Comparison of ENCODE assay signal across 8 cellular contexts in genomic region chr3:101574388-101575156, GRCh38. TPM values are rescaled to one million over a fixed set of nuclear protein-coding genes. Genes with fewer than 3 reads are reported as not detected.
DNase-seq lines count a peak whose midpoint lies in the region; ATAC-seq and TF ChIP-seq lines count a peak whose summit lies in the region.

No MANE protein-coding gene starts in this region.

- TF ChIP-seq POLR2A in sigmoid colon (IDR thresholded peaks at IDR 0.05): no peak

- H3K36me3 ChIP-seq in OCI-LY7 (ENCODE audit: insufficient read depth, low read length): peaks cover 33% of the 10 kb centered on the region
- peaks cover 0 to 8% (median 3%) of the 10 kb centered on the region in 4 donors for H3K36me3 ChIP-seq in sigmoid colon

- peak overlapping the region; percentile 83; the same call in 1 of the 2 replicates for H2AFZ ChIP-seq in OCI-LY7 (ENCODE audit: low read length)

- H3K79me2 ChIP-seq in OCI-LY7 (ENCODE audit: insufficient read depth, low read depth, low read length): peaks cover 53% of the 10 kb centered on the region

- WGBS in sigmoid colon, 2 donors: 0 to 1% methylated on average over 42 of the region's 42 CpGs

- POLR2A ChIA-PET in OCI-LY7 (lab: Charles Lee): interaction anchor here (0.6 to 3.2 kb wide), 13 partner anchors 11 to 111 kb away, joined by 3 to 26 read pairs (median 4); partner anchors contain the start of genes SENP7 and TRMT10C

- no peak for TF ChIP-seq CTCF in OCI-LY7 (conservative IDR thresholded peaks at IDR 0.05; ENCODE audit: low read length)
- TF ChIP-seq CTCF in sigmoid colon (IDR thresholded peaks at IDR 0.05): no peak

- intact Hi-C loops in OCI-LY7 (cut with micrococcal nuclease; ENCODE audit: unreplicated experiment) (loop anchor here (1.0 to 10.0 kb wide), 2 partner anchors 102 to 650 kb away; no protein-coding TSS in a partner anchor), sigmoid colon (cut with DNase I) (loop anchor here (1.0 to 5.0 kb wide), 3 partner anchors 61 to 203 kb away; partner anchors contain the start of genes NXPE3, SENP7 and ZBTB11)

- BruUV-seq in OCI-LY7 (replicated peaks; lab: Mats Ljungman, UMichigan): no TSS peak

- peak overlapping the region; percentile 76 for H3K27ac ChIP-seq in OCI-LY7 (ENCODE audit: low read depth, low read length, poor library complexity, severe bottlenecking)
- peak overlapping the region; percentile 94 to 99 (median 98) for H3K27ac ChIP-seq in sigmoid colon

- H3K4me2 ChIP-seq in OCI-LY7 (ENCODE audit: low read length): peak overlapping the region; percentile 86

- H3K4me3 ChIP-seq in OCI-LY7 (ENCODE audit: low read depth, low read length, poor library complexity, severe bottlenecking) (peak overlapping the region; percentile 92), iPS-11a (ENCODE audit: low read depth, low read length) (peak overlapping the region; percentile 96), sigmoid colon (peak overlapping the region; percentile 70 to 97 (median 94))

- H4K20me1 ChIP-seq in OCI-LY7 (ENCODE audit: insufficient read depth, low read length): peaks cover 23% of the 10 kb centered on the region; the same call in 1 of the 2 replicates

- H3K27me3 ChIP-seq in sigmoid colon: no peaks in the 10 kb centered on the region

- peak; percentile 70 for DNase-seq in EH (ENCODE audit: low read depth)
- peak; percentile 66 for DNase-seq in OCI-LY7 (ENCODE audit: low spot score)
- DNase-seq in astrocyte of the hippocampus (ENCODE audit: low read depth, low spot score): peak; percentile 74
- DNase-seq in sigmoid colon: peak; percentile 84
- no peak for DNase-seq in NCI-H1048 (lab: John Stamatoyannopoulos, UW)

- H3K9me3 ChIP-seq in OCI-LY7 (ENCODE audit: low read length): no peaks in the 10 kb centered on the region
- H3K9me3 ChIP-seq in sigmoid colon: no peaks in the 10 kb centered on the region

- CTCF ChIA-PET in OCI-LY7 (lab: Charles Lee; ENCODE audit: unreplicated experiment): interaction anchor here (0.6 to 1.0 kb wide), 2 partner anchors 110 to 1172 kb away, joined by 3 to 4 read pairs; no protein-coding TSS in a partner anchor

- ATAC-seq in GM19468 (IDR thresholded peaks at IDR 0.05; ENCODE audit: extremely low read depth, unreplicated experiment) (peak; percentile 25), HG03558 (IDR thresholded peaks at IDR 0.05; ENCODE audit: extremely low read depth, unreplicated experiment) (peak; percentile 24)

- no peak for TF ChIP-seq EP300 in sigmoid colon (IDR thresholded peaks at IDR 0.05)

- peaks cover 36% of the 10 kb centered on the region for H3K4me1 ChIP-seq in OCI-LY7 (ENCODE audit: insufficient read depth, low read length, poor library complexity, severe bottlenecking)
- H3K4me1 ChIP-seq in sigmoid colon: peaks cover 0 to 58% (median 44%) of the 10 kb centered on the region in 4 donors

- H3K9me2 ChIP-seq in OCI-LY7 (ENCODE audit: insufficient read depth, low read length): no peaks in the 10 kb centered on the region

RNA-seq across cellular contexts. Expression of gene PCNP, which starts 0.6 kb away (rescaled TPM):
- 49.2 and 63.3 TPM in 2 replicates for total RNA-seq in OCI-LY7 (2014; rRNA removed; shearing (Covaris generic))
- total RNA-seq in OCI-LY7 (2022): 153 and 162 TPM in 2 replicates
- total RNA-seq in sigmoid colon: 100 to 1,000 TPM; 146 to 178 (median 163) TPM
- 100 to 1,000 TPM in 1 of 3 donors, 10 to 100 TPM in 2; 72.4 to 129 (median 95.5) TPM for polyA plus RNA-seq in sigmoid colon

RNA-seq across cellular contexts. Expression of gene TRMT10C, which starts 12.9 kb away (rescaled TPM):
- total RNA-seq in OCI-LY7 (2014; rRNA removed; shearing (Covaris generic)): 23.6 and 26.5 TPM in 2 replicates
- total RNA-seq in OCI-LY7 (2022): 25.6 and 29.1 TPM in 2 replicates
- total RNA-seq in sigmoid colon: 10 to 100 TPM; 15.5 to 29.1 (median 19.2) TPM
- polyA plus RNA-seq in sigmoid colon: 10 to 100 TPM; 15.0 to 22.6 (median 19.7) TPM
